1 cellular context compared by ENCODE assay signal in genomic region chr2:73238149-73238548, GRCh38.
TF ChIP-seq lines count a peak whose summit lies in the region.

No MANE protein-coding gene starts in this region.

TF ChIP-seq in WTC11, 78 proteins besides CTCF, POLR2A, EP300 and RAD21 (continued from another document):
- TF ChIP-seq, protein P1, sequence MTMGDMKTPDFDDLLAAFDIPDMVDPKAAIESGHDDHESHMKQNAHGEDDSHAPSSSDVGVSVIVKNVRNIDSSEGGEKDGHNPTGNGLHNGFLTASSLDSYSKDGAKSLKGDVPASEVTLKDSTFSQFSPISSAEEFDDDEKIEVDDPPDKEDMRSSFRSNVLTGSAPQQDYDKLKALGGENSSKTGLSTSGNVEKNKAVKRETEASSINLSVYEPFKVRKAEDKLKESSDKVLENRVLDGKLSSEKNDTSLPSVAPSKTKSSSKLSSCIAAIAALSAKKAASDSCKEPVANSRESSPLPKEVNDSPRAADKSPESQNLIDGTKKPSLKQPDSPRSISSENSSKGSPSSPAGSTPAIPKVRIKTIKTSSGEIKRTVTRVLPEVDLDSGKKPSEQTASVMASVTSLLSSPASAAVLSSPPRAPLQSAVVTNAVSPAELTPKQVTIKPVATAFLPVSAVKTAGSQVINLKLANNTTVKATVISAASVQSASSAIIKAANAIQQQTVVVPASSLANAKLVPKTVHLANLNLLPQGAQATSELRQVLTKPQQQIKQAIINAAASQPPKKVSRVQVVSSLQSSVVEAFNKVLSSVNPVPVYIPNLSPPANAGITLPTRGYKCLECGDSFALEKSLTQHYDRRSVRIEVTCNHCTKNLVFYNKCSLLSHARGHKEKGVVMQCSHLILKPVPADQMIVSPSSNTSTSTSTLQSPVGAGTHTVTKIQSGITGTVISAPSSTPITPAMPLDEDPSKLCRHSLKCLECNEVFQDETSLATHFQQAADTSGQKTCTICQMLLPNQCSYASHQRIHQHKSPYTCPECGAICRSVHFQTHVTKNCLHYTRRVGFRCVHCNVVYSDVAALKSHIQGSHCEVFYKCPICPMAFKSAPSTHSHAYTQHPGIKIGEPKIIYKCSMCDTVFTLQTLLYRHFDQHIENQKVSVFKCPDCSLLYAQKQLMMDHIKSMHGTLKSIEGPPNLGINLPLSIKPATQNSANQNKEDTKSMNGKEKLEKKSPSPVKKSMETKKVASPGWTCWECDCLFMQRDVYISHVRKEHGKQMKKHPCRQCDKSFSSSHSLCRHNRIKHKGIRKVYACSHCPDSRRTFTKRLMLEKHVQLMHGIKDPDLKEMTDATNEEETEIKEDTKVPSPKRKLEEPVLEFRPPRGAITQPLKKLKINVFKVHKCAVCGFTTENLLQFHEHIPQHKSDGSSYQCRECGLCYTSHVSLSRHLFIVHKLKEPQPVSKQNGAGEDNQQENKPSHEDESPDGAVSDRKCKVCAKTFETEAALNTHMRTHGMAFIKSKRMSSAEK (CRISPR knock-in tag; IDR thresholded peaks at IDR 0.05; ENCODE audit: borderline replicate concordance) = no peak
TF ChIP-seq in WTC11: peak in this region for 0.
